ENCODE assay signal across 1 cellular context in genomic region chr15:50354838-50355611, GRCh38.
TF ChIP-seq lines count a peak whose summit lies in the region.

Gene GABPB1, minus strand, starts transcription at chr15:50355198. Its CDS starts 45,400 bp downstream, at chr15:50309798.

TF ChIP-seq in HepG2, 621 proteins besides CTCF, POLR2A, EP300 and RAD21 (continued from another document and continues in another):
- TF ChIP-seq ZXDC (CRISPR knock-in tag; IDR thresholded peaks at IDR 0.05) (0 out of 2 replicates have a peak, but pooled peaks have one; percentile 65), KLF16 (CRISPR knock-in tag; IDR thresholded peaks at IDR 0.05) (peak in 1 of 2 experiments; percentile 68; a peak in 1 of 4 replicates), HNRNPLL (IDR thresholded peaks at IDR 0.05; ENCODE audit: low read depth, low read length, poor library complexity, severe bottlenecking) (peak; percentile 47), CREBL2 (CRISPR knock-in tag; IDR thresholded peaks at IDR 0.05; ENCODE audit: borderline replicate concordance) (no peak; the same call in 1 of the 2 replicates), RELA (CRISPR knock-in tag; IDR thresholded peaks at IDR 0.05) (no peak), JUN (CRISPR knock-in tag; IDR thresholded peaks at IDR 0.05) (no peak), NFE2L1 (CRISPR knock-in tag; IDR thresholded peaks at IDR 0.05; ENCODE audit: borderline replicate concordance) (peak; percentile 43; the same call in 1 of the 2 replicates), ZNF17 (CRISPR knock-in tag; IDR thresholded peaks at IDR 0.05) (0 out of 2 replicates have a peak, but pooled peaks have one; percentile 44), ZHX1 (CRISPR knock-in tag; IDR thresholded peaks at IDR 0.05; ENCODE audit: low read depth) (no peak), RCOR2 (CRISPR knock-in tag; IDR thresholded peaks at IDR 0.05) (no peak), SNAI1 (CRISPR knock-in tag; IDR thresholded peaks at IDR 0.05; ENCODE audit: borderline replicate concordance) (peak; percentile 96), NR2C2 (CRISPR knock-in tag; IDR thresholded peaks at IDR 0.05; ENCODE audit: borderline replicate concordance) (peak; percentile 89), ZNF816 (CRISPR knock-in tag; IDR thresholded peaks at IDR 0.05; ENCODE audit: borderline replicate concordance) (no peak; the same call in 1 of the 2 replicates), MED8 (CRISPR knock-in tag; IDR thresholded peaks at IDR 0.05; ENCODE audit: insufficient replicate concordance) (peak; percentile 84), POLR2AphosphoS2 (IDR thresholded peaks at IDR 0.05; ENCODE audit: low read depth, low read length) (peak; percentile 27; the same call in 1 of the 2 replicates), REXO4 (CRISPR knock-in tag; IDR thresholded peaks at IDR 0.05; ENCODE audit: borderline replicate concordance) (no peak), IRX3 (CRISPR knock-in tag; IDR thresholded peaks at IDR 0.05; ENCODE audit: borderline replicate concordance, low read depth) (no peak), ZNF362 (CRISPR knock-in tag; IDR thresholded peaks at IDR 0.05; ENCODE audit: borderline replicate concordance) (peak; percentile 63; the same call in 1 of the 2 replicates), MIER3 (CRISPR knock-in tag; IDR thresholded peaks at IDR 0.05; ENCODE audit: borderline replicate concordance) (peak; percentile 61; the same call in 1 of the 2 replicates), SIX1 (CRISPR knock-in tag; IDR thresholded peaks at IDR 0.05; ENCODE audit: borderline replicate concordance) (peak; percentile 32; the same call in 1 of the 2 replicates), GTF3A (CRISPR knock-in tag; conservative IDR thresholded peaks at IDR 0.05) (no peak), ZBTB26 (CRISPR knock-in tag; IDR thresholded peaks at IDR 0.05; ENCODE audit: borderline replicate concordance) (no peak; the same call in 1 of the 2 replicates), PLRG1 (conservative IDR thresholded peaks at IDR 0.05) (no peak), MZF1 (CRISPR knock-in tag; IDR thresholded peaks at IDR 0.05; ENCODE audit: borderline replicate concordance) (no peak), ZNF460 (CRISPR knock-in tag; IDR thresholded peaks at IDR 0.05; ENCODE audit: borderline replicate concordance) (no peak; the same call in 1 of the 2 replicates), ZNF124 (CRISPR knock-in tag; IDR thresholded peaks at IDR 0.05) (no peak), MIER2 (CRISPR knock-in tag; IDR thresholded peaks at IDR 0.05) (0 out of 2 replicates have a peak, but pooled peaks have one; percentile 13), ZSCAN5A (CRISPR knock-in tag; IDR thresholded peaks at IDR 0.05; ENCODE audit: borderline replicate concordance) (peak; percentile 13; the same call in 1 of the 2 replicates), ZNF556 (CRISPR knock-in tag; IDR thresholded peaks at IDR 0.05; ENCODE audit: borderline replicate concordance) (no peak), USF2 (IDR thresholded peaks at IDR 0.05; ENCODE audit: low read depth, low read length) (no peak), USF2 (CRISPR knock-in tag; IDR thresholded peaks at IDR 0.05; ENCODE audit: borderline replicate concordance) (no peak), ZNF24 (IDR thresholded peaks at IDR 0.05) (no peak), ZNF576 (CRISPR knock-in tag; IDR thresholded peaks at IDR 0.05) (peak; percentile 91; the same call in 1 of the 2 replicates), ZNF12 (CRISPR knock-in tag; IDR thresholded peaks at IDR 0.05) (no peak), NFYB (CRISPR knock-in tag; IDR thresholded peaks at IDR 0.05) (no peak; the same call in 1 of the 2 replicates), CENPX (CRISPR knock-in tag; IDR thresholded peaks at IDR 0.05) (no peak), EED (CRISPR knock-in tag; IDR thresholded peaks at IDR 0.05) (0 out of 2 replicates have a peak, but pooled peaks have one; percentile 53), ARID3A (IDR thresholded peaks at IDR 0.05; ENCODE audit: low read depth, low read length) (no peak), ZNF230 (CRISPR knock-in tag; IDR thresholded peaks at IDR 0.05) (peak; percentile 70; the same call in 1 of the 2 replicates), SKI (IDR thresholded peaks at IDR 0.05; ENCODE audit: partially characterized antibody) (peak; percentile 12), GZF1 (CRISPR knock-in tag; IDR thresholded peaks at IDR 0.05) (no peak), KLF6 (CRISPR knock-in tag; IDR thresholded peaks at IDR 0.05) (0 out of 2 replicates have a peak, but pooled peaks have one; percentile 65), ZNF780A (CRISPR knock-in tag; IDR thresholded peaks at IDR 0.05) (0 out of 2 replicates have a peak, but pooled peaks have one; percentile 23), TSC22D2 (CRISPR knock-in tag; IDR thresholded peaks at IDR 0.05; ENCODE audit: borderline replicate concordance) (peak; percentile 75; the same call in 1 of the 2 replicates), BRF2 (CRISPR knock-in tag; IDR thresholded peaks at IDR 0.05) (peak; percentile 54; the same call in 1 of the 2 replicates)
